9 cellular contexts compared by ENCODE assay signal in genomic region chr22:18954333-18954732, GRCh38. TPM values are rescaled to one million over a fixed set of nuclear protein-coding genes. Genes with fewer than 3 reads are reported as not detected.
A peak's percentile ranks its signal among the peaks of the same experiment; 100 is the strongest.
DNase-seq lines count a peak whose midpoint lies in the region; ATAC-seq and TF ChIP-seq lines count a peak whose summit lies in the region.
"Had no signal": no experiment of that assay in that cellular context is flagged by ENCODE, and none has a peak within 500 bp of the region (broad histone marks: within the 10 kb centered on the region; RNA-seq: fewer than 3 reads in every experiment).

No MANE protein-coding gene starts in this region.

- intact Hi-C loops in Right ventricle myocardium superior (cut with DNase I) = no loop called here

- H3K9me3 Mint-ChIP-seq in activated naive CD4-positive, alpha-beta T cell treated with anti-CD3 and anti-CD28 coated beads, Interleukin-2, amount 50 U/mL, for 72 hours = no peaks in the 10 kb centered on the region
- H3K9me3 Mint-ChIP-seq in progenitor cell of endocrine pancreas (ENCODE audit: low read depth) = no peaks in the 10 kb centered on the region
- H3K9me3 Mint-ChIP-seq: stimulated activated naive CD8-positive, alpha-beta T cell treated with anti-CD3 and anti-CD28 coated beads, Interleukin-15, Interleukin-2, amounts not matched to agents 100 ng/mL and 50 ng/mL, for 24 hours had no signal

- ATAC-seq in HG03108 (IDR thresholded peaks at IDR 0.05; ENCODE audit: unreplicated experiment) (peak; percentile 52), Right ventricle myocardium superior (ENCODE audit: poor library complexity) (peak; percentile 95), GM21576 (IDR thresholded peaks at IDR 0.05; ENCODE audit: unreplicated experiment) (no peak), GM18870 (IDR thresholded peaks at IDR 0.05; ENCODE audit: unreplicated experiment) (no peak)
- peak; percentile 71 to 80 for ATAC-seq in activated naive CD4-positive, alpha-beta T cell treated with anti-CD3 and anti-CD28 coated beads, Interleukin-2, amount 50 U/mL, for 72 hours

- peak; percentile 80 for TF ChIP-seq CTCF in progenitor cell of endocrine pancreas (IDR thresholded peaks at IDR 0.05; ENCODE audit: unreplicated experiment)

- no peaks in the 10 kb centered on the region for H3K36me3 Mint-ChIP-seq in activated naive CD4-positive, alpha-beta T cell treated with anti-CD3 and anti-CD28 coated beads, Interleukin-2, amount 50 U/mL, for 72 hours
- no peaks in the 10 kb centered on the region for H3K36me3 Mint-ChIP-seq in progenitor cell of endocrine pancreas (ENCODE audit: insufficient read depth)

- H3K27me3 Mint-ChIP-seq in progenitor cell of endocrine pancreas = peaks cover 7% of the 10 kb centered on the region

- no peak overlapping the region for H3K27ac Mint-ChIP-seq in activated naive CD4-positive, alpha-beta T cell treated with anti-CD3 and anti-CD28 coated beads, Interleukin-2, amount 50 U/mL, for 72 hours
- no peak overlapping the region for H3K27ac Mint-ChIP-seq in progenitor cell of endocrine pancreas
- H3K27ac Mint-ChIP-seq: stimulated activated naive CD8-positive, alpha-beta T cell treated with anti-CD3 and anti-CD28 coated beads, Interleukin-15, Interleukin-2, amounts not matched to agents 100 ng/mL and 50 ng/mL, for 24 hours had no signal

- no peak overlapping the region for H3K4me3 Mint-ChIP-seq in progenitor cell of endocrine pancreas (ENCODE audit: low read depth)
- H3K4me3 Mint-ChIP-seq: stimulated activated naive CD8-positive, alpha-beta T cell treated with anti-CD3 and anti-CD28 coated beads, Interleukin-15, Interleukin-2, amounts not matched to agents 100 ng/mL and 50 ng/mL, for 24 hours had no signal

- peaks cover 13% of the 10 kb centered on the region for H3K4me1 Mint-ChIP-seq in progenitor cell of endocrine pancreas (ENCODE audit: low read depth)

- DNase-seq in COR-L47 (lab: John Stamatoyannopoulos, UW) = peak; percentile 52
- DNase-seq in SK-N-DZ (ENCODE audit: low spot score) = peak; percentile 75
- peak; percentile 53 to 66 for DNase-seq in activated naive CD4-positive, alpha-beta T cell treated with anti-CD3 and anti-CD28 coated beads, Interleukin-2, amount 50 U/mL, for 72 hours (ENCODE audit: low spot score in 2 of 2)
- DNase-seq in Right ventricle myocardium superior = peak; percentile 82
- DNase-seq in progenitor cell of endocrine pancreas (ENCODE audit: low spot score, unreplicated experiment) = peak; percentile 78

RNA-seq across cellular contexts. Expression of gene PRODH, which starts 18.2 kb away (rescaled TPM):
- 0.35 and 1.1 TPM in 2 replicates for polyA plus RNA-seq in SK-N-DZ (2014; cell fraction: cytosol; rRNA removed)
- polyA plus RNA-seq in SK-N-DZ (2014; cell fraction: nucleus; rRNA removed) = 14.6 and 19.3 TPM in 2 replicates
- under 1 TPM in 1 of 2 donors, not detected in 1; 0.45 TPM for total RNA-seq in activated naive CD4-positive, alpha-beta T cell treated with anti-CD3 and anti-CD28 coated beads, Interleukin-2, amount 50 U/mL, for 72 hours
- total RNA-seq in Right ventricle myocardium superior (11.9 TPM), progenitor cell of endocrine pancreas (6.4 and 9.2 TPM in 2 replicates)

RNA-seq across cellular contexts. Expression of gene DGCR6, which starts 48.2 kb away (rescaled TPM):
- polyA plus RNA-seq in SK-N-DZ (2014; cell fraction: cytosol; rRNA removed) = 2.4 and 2.5 TPM in 2 replicates
- 13.5 and 15.4 TPM in 2 replicates for polyA plus RNA-seq in SK-N-DZ (2014; cell fraction: nucleus; rRNA removed)
- total RNA-seq in activated naive CD4-positive, alpha-beta T cell treated with anti-CD3 and anti-CD28 coated beads, Interleukin-2, amount 50 U/mL, for 72 hours = 1 to 10 TPM; 1.1 to 1.5 TPM
- total RNA-seq in Right ventricle myocardium superior (13.8 TPM), progenitor cell of endocrine pancreas (2.9 and 3.1 TPM in 2 replicates)

Comparison
In these comparisons a context has a peak if more than half of its experiments do, and no peak if none do; other contexts are left out.
1. ATAC-seq: peak in HG03108 (single experiment), activated naive CD4-positive, alpha-beta T cell treated with anti-CD3 and anti-CD28 coated beads, Interleukin-2, amount 50 U/mL, for 72 hours (2 of 2) and Right ventricle myocardium superior (single experiment); none in GM21576 (single experiment) and GM18870 (single experiment).
2. Peak in every context shown above with its lines, with median percentiles within 50 percentile points of each other: DNase-seq.